In the genomic region with DNA sequence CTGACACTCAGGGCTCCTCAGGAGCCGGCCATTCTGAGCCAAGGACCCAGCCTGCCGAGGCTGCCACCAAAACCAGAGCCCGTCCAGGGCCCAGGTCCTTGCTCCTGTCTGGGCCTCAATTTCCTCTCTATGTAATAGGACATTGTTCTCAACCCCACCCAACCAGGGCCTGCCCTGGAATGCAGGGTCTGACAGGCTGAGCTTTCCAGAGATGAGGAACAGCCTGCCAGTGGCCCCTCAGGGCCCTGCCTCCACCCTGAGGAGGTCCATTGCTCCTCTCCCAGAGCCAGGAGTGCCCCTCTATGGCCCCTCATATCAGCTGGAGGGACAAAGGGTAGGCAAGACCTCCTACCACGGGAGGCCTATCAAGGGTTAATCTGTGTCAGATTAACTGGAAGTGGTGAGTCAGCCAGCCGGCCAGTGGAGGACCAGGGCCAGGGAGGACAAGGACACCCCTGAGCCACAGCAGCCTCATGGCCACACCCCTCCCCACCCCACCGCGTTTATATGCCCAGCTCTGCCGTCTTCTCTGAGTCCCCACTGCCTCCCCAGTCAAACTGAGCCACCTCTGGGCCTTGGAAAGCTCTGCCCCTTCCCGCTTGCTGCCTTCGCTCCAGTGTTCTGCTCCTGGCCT, we compare ENCODE assay signal across 2 cellular contexts.
TF ChIP-seq lines count a peak whose summit lies in the region.

No MANE protein-coding gene starts in this region.

TF ChIP-seq in A549, 52 proteins besides CTCF, POLR2A, EP300 and RAD21:
- no peak for TF ChIP-seq FOSL2 (IDR thresholded peaks at IDR 0.05)
- TF ChIP-seq FOSL2 (CRISPR knock-in tag; IDR thresholded peaks at IDR 0.05): peak; percentile 39
- no peak for TF ChIP-seq ZNF302 (CRISPR knock-in tag; IDR thresholded peaks at IDR 0.05)

TF ChIP-seq in K562, 482 proteins besides CTCF, POLR2A, EP300 and RAD21:
- peak; percentile 53; the same call in 1 of the 2 replicates for TF ChIP-seq JUND (IDR thresholded peaks at IDR 0.05; ENCODE audit: borderline replicate concordance, low read depth, low read length)
- TF ChIP-seq JUND (tag; IDR thresholded peaks at IDR 0.05; ENCODE audit: borderline replicate concordance, low read depth, low read length): peak; percentile 22; the same call in 1 of the 3 replicates
- peak; percentile 65 for TF ChIP-seq FOSL1 (tag; conservative IDR thresholded peaks at IDR 0.05)
- TF ChIP-seq MCM2 (IDR thresholded peaks at IDR 0.05; ENCODE audit: low read depth): no peak
- no peak for TF ChIP-seq SNIP1 (IDR thresholded peaks at IDR 0.05; ENCODE audit: low read depth)
